In the genomic region with DNA sequence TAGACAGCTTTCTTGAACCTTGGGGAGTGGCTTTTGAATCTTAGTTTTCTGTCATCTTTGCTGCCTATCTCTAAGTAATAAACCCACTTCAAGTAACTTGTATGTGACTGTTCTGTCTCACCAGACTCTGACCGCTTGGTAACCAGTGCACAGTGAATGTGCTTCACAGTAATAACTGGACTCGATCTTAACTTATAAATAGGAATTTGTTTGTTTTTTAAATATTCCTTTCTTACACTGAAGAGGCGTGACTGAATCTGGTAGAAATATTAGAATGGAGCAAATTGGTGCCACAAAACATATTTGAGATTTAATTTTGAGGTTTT, we compare ENCODE assay signal across 10 cellular contexts.
"Had no signal": no experiment of that assay in that cellular context is flagged by ENCODE, and none has a peak within 500 bp of the region (broad histone marks: within the 10 kb centered on the region; RNA-seq: fewer than 3 reads in every experiment).

No MANE protein-coding gene starts in this region.

- H3K27ac ChIP-seq: esophagus muscularis mucosa, transverse colon had no signal

- H3K27me3 ChIP-seq: esophagus muscularis mucosa, pancreas, transverse colon had no signal

- H3K4me1 ChIP-seq: pancreas, transverse colon had no signal

- FAIRE-seq: pancreas had no signal

- H3K9me3 ChIP-seq: esophagus muscularis mucosa, pancreas, transverse colon had no signal

- H3K36me3 ChIP-seq: esophagus muscularis mucosa, pancreas, transverse colon had no signal

- H3K4me3 ChIP-seq: esophagus muscularis mucosa, pancreas, transverse colon had no signal

- DNase-seq: activated CD4-positive, alpha-beta T cell treated with anti-CD3 and anti-CD28 coated beads for 4 hours; activated gamma-delta T cell treated with Interleukin-2 at 50 U/mL for 16 hours; amygdala; glutamatergic neuron; hypothalamus; midbrain; pancreas; T-helper 17 cell; transverse colon had no signal
